In the genomic region with DNA sequence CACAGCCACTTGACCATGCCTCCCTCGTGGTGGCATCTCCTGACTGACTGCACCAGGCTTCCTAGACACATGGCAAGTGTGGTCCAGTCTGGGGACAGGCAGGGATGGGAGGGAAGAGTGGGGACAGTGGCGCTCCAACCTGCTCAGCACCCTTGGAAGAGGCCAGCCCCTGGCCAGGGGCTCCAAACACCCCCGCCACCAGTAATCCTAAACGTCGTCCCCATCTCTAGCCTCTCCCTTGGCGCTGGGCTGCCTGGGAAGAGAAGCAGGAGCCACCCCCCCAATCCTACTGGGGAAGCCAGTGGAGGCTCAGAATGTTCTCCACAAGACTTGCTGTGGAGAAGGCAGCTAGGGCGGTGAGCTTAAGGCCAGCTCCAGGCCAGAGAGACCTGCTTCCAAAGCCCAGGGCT, we compare ENCODE assay signal across 1 cellular context.
TF ChIP-seq lines count a peak whose summit lies in the region.

No MANE protein-coding gene starts in this region.

TF ChIP-seq in K562, 482 proteins besides CTCF, POLR2A, EP300 and RAD21 (continued from another document and continues in another):
- TF ChIP-seq, protein P1, sequence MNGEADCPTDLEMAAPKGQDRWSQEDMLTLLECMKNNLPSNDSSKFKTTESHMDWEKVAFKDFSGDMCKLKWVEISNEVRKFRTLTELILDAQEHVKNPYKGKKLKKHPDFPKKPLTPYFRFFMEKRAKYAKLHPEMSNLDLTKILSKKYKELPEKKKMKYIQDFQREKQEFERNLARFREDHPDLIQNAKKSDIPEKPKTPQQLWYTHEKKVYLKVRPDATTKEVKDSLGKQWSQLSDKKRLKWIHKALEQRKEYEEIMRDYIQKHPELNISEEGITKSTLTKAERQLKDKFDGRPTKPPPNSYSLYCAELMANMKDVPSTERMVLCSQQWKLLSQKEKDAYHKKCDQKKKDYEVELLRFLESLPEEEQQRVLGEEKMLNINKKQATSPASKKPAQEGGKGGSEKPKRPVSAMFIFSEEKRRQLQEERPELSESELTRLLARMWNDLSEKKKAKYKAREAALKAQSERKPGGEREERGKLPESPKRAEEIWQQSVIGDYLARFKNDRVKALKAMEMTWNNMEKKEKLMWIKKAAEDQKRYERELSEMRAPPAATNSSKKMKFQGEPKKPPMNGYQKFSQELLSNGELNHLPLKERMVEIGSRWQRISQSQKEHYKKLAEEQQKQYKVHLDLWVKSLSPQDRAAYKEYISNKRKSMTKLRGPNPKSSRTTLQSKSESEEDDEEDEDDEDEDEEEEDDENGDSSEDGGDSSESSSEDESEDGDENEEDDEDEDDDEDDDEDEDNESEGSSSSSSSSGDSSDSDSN (IDR thresholded peaks at IDR 0.05; ENCODE audit: borderline replicate concordance in 1 of 2, low read depth in 2 of 2, low read length in 2 of 2) = no peak
- TF ChIP-seq RBBP5 (IDR thresholded peaks at IDR 0.05; ENCODE audit: borderline replicate concordance, insufficient read depth, low read length, poor library complexity, severe bottlenecking) = no peak
- TF ChIP-seq BCL6 (CRISPR knock-in tag; IDR thresholded peaks at IDR 0.05) = no peak
- TF ChIP-seq, protein P2, sequence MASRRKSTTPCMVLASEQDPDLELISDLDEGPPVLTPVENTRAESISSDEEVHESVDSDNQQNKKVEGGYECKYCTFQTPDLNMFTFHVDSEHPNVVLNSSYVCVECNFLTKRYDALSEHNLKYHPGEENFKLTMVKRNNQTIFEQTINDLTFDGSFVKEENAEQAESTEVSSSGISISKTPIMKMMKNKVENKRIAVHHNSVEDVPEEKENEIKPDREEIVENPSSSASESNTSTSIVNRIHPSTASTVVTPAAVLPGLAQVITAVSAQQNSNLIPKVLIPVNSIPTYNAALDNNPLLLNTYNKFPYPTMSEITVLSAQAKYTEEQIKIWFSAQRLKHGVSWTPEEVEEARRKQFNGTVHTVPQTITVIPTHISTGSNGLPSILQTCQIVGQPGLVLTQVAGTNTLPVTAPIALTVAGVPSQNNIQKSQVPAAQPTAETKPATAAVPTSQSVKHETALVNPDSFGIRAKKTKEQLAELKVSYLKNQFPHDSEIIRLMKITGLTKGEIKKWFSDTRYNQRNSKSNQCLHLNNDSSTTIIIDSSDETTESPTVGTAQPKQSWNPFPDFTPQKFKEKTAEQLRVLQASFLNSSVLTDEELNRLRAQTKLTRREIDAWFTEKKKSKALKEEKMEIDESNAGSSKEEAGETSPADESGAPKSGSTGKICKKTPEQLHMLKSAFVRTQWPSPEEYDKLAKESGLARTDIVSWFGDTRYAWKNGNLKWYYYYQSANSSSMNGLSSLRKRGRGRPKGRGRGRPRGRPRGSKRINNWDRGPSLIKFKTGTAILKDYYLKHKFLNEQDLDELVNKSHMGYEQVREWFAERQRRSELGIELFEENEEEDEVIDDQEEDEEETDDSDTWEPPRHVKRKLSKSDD (conservative IDR thresholded peaks at IDR 0.05; ENCODE audit: low read length) = no peak
- TF ChIP-seq ZBED1 (IDR thresholded peaks at IDR 0.05) = no peak
- TF ChIP-seq, protein P3, sequence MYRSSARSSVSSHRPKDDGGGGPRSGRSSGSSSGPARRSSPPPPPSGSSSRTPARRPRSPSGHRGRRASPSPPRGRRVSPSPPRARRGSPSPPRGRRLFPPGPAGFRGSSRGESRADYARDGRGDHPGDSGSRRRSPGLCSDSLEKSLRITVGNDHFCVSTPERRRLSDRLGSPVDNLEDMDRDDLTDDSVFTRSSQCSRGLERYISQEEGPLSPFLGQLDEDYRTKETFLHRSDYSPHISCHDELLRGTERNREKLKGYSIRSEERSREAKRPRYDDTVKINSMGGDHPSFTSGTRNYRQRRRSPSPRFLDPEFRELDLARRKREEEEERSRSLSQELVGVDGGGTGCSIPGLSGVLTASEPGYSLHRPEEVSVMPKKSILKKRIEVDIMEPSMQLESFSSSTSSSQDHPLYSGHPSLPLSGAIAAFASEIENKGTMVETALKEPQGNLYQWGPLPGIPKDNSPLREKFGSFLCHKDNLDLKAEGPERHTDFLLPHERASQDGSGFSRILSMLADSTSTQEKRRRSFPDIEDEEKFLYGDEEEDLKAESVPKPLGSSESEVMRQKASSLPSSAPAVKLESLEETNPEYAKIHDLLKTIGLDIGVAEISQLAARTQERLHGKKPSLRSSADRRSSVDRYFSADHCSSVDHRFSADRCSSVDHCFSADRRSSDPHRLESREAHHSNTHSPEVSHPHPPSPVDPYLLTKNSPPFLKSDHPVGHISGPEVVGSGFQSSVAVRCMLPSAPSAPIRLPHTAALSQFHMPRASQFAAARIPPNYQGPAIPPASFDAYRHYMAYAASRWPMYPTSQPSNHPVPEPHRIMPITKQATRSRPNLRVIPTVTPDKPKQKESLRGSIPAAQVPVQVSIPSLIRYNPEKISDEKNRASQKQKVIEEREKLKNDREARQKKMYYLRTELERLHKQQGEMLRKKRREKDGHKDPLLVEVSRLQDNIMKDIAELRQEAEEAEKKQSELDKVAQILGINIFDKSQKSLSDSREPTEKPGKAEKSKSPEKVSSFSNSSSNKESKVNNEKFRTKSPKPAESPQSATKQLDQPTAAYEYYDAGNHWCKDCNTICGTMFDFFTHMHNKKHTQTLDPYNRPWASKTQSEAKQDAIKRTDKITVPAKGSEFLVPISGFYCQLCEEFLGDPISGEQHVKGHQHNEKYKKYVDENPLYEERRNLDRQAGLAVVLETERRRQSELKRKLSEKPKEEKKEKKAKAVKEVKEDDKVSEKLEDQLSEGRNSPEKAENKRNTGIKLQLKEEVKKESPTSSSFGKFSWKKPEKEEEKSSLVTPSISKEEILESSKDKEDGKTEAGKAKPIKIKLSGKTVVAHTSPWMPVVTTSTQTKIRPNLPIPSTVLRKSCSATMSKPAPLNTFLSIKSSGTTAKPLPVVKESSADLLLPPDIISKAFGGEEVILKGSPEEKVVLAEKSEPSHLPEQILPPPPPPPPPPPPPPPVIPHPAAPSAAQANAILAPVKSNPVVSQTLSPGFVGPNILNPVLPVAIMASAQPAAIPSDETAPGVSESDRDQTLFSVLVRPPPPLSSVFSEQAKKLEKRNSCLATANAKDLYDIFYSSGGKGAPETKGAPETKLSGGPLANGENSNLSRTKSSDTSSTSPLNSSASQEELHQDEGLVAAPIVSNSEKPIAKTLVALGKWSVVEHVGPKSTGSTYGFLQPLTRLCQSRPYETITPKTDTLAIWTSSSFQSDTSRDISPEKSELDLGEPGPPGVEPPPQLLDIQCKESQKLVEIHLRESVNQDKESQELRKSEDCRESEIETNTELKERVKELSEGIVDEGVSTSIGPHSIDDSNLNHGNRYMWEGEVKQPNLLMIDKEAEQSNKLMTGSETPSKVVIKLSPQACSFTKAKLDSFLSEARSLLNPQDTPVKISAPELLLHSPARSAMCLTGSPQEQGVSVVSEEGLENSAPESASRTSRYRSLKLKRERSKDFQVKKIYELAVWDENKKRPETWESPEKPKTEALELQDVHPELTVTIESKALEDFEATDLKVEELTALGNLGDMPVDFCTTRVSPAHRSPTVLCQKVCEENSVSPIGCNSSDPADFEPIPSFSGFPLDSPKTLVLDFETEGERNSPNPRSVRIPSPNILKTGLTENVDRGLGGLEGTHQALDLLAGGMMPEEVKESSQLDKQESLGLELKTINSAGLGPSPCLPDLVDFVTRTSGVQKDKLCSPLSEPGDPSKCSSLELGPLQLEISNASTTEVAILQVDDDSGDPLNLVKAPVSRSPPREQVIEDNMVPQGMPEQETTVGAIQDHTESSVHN (IDR thresholded peaks at IDR 0.05; ENCODE audit: borderline replicate concordance in 1 of 2, low read depth in 1 of 2) = no peak
- TF ChIP-seq ZNF79 (CRISPR knock-in tag; IDR thresholded peaks at IDR 0.05; ENCODE audit: low read depth) = no peak
- TF ChIP-seq FOS (IDR thresholded peaks at IDR 0.05; ENCODE audit: extremely low read depth, insufficient read length) = no peak
- no peak for TF ChIP-seq ZNF717 (CRISPR knock-in tag; IDR thresholded peaks at IDR 0.05)
- no peak for TF ChIP-seq PRMT5 (CRISPR knock-in tag; IDR thresholded peaks at IDR 0.05)
- TF ChIP-seq, protein P4, sequence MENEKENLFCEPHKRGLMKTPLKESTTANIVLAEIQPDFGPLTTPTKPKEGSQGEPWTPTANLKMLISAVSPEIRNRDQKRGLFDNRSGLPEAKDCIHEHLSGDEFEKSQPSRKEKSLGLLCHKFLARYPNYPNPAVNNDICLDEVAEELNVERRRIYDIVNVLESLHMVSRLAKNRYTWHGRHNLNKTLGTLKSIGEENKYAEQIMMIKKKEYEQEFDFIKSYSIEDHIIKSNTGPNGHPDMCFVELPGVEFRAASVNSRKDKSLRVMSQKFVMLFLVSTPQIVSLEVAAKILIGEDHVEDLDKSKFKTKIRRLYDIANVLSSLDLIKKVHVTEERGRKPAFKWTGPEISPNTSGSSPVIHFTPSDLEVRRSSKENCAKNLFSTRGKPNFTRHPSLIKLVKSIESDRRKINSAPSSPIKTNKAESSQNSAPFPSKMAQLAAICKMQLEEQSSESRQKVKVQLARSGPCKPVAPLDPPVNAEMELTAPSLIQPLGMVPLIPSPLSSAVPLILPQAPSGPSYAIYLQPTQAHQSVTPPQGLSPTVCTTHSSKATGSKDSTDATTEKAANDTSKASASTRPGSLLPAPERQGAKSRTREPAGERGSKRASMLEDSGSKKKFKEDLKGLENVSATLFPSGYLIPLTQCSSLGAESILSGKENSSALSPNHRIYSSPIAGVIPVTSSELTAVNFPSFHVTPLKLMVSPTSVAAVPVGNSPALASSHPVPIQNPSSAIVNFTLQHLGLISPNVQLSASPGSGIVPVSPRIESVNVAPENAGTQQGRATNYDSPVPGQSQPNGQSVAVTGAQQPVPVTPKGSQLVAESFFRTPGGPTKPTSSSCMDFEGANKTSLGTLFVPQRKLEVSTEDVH (IDR thresholded peaks at IDR 0.05; ENCODE audit: low read depth, partially characterized antibody) = no peak
- 0 out of 2 replicates have a peak, but pooled peaks have one; percentile 21 for TF ChIP-seq RUNX1 (IDR thresholded peaks at IDR 0.05; ENCODE audit: low read depth)
- no peak for TF ChIP-seq TCF7 (IDR thresholded peaks at IDR 0.05; ENCODE audit: borderline replicate concordance)
- TF ChIP-seq ZNF695 (CRISPR knock-in tag; IDR thresholded peaks at IDR 0.05) = no peak
- TF ChIP-seq SPI1 (IDR thresholded peaks at IDR 0.05; ENCODE audit: borderline replicate concordance, low read depth, low read length) = no peak
- TF ChIP-seq, protein P5, sequence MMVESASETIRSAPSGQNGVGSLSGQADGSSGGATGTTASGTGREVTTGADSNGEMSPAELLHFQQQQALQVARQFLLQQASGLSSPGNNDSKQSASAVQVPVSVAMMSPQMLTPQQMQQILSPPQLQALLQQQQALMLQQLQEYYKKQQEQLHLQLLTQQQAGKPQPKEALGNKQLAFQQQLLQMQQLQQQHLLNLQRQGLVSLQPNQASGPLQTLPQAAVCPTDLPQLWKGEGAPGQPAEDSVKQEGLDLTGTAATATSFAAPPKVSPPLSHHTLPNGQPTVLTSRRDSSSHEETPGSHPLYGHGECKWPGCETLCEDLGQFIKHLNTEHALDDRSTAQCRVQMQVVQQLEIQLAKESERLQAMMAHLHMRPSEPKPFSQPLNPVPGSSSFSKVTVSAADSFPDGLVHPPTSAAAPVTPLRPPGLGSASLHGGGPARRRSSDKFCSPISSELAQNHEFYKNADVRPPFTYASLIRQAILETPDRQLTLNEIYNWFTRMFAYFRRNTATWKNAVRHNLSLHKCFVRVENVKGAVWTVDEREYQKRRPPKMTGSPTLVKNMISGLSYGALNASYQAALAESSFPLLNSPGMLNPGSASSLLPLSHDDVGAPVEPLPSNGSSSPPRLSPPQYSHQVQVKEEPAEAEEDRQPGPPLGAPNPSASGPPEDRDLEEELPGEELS (CRISPR knock-in tag; IDR thresholded peaks at IDR 0.05; ENCODE audit: borderline replicate concordance) = no peak
- TF ChIP-seq SIRT6 (IDR thresholded peaks at IDR 0.05; ENCODE audit: low read depth, low read length) = peak; percentile 93
- no peak for TF ChIP-seq MECOM (CRISPR knock-in tag; IDR thresholded peaks at IDR 0.05)
- 0 out of 2 replicates have a peak, but pooled peaks have one; percentile 11 for TF ChIP-seq MBD2 (IDR thresholded peaks at IDR 0.05; ENCODE audit: borderline replicate concordance, low read depth)
- no peak for TF ChIP-seq GTF2F1 (IDR thresholded peaks at IDR 0.05; ENCODE audit: low read depth, low read length)
- 0 out of 2 replicates have a peak, but pooled peaks have one; percentile 24 for TF ChIP-seq OTX1 (CRISPR knock-in tag; IDR thresholded peaks at IDR 0.05)
- TF ChIP-seq, protein P6, sequence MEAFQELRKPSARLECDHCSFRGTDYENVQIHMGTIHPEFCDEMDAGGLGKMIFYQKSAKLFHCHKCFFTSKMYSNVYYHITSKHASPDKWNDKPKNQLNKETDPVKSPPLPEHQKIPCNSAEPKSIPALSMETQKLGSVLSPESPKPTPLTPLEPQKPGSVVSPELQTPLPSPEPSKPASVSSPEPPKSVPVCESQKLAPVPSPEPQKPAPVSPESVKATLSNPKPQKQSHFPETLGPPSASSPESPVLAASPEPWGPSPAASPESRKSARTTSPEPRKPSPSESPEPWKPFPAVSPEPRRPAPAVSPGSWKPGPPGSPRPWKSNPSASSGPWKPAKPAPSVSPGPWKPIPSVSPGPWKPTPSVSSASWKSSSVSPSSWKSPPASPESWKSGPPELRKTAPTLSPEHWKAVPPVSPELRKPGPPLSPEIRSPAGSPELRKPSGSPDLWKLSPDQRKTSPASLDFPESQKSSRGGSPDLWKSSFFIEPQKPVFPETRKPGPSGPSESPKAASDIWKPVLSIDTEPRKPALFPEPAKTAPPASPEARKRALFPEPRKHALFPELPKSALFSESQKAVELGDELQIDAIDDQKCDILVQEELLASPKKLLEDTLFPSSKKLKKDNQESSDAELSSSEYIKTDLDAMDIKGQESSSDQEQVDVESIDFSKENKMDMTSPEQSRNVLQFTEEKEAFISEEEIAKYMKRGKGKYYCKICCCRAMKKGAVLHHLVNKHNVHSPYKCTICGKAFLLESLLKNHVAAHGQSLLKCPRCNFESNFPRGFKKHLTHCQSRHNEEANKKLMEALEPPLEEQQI (IDR thresholded peaks at IDR 0.05) = no peak
- peak; percentile 57 for TF ChIP-seq POLR2AphosphoS5 (IDR thresholded peaks at IDR 0.05; ENCODE audit: control insufficient read depth, insufficient read depth, low read depth, low read length)
- no peak for TF ChIP-seq ZC3H4 (CRISPR knock-in tag; IDR thresholded peaks at IDR 0.05; ENCODE audit: borderline replicate concordance)
- TF ChIP-seq FUS (optimal IDR thresholded peaks at IDR 0.05; ENCODE audit: low read depth, low read length) = no peak
- TF ChIP-seq, protein P7, sequence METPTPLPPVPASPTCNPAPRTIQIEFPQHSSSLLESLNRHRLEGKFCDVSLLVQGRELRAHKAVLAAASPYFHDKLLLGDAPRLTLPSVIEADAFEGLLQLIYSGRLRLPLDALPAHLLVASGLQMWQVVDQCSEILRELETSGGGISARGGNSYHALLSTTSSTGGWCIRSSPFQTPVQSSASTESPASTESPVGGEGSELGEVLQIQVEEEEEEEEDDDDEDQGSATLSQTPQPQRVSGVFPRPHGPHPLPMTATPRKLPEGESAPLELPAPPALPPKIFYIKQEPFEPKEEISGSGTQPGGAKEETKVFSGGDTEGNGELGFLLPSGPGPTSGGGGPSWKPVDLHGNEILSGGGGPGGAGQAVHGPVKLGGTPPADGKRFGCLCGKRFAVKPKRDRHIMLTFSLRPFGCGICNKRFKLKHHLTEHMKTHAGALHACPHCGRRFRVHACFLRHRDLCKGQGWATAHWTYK (CRISPR knock-in tag; IDR thresholded peaks at IDR 0.05) = no peak
- TF ChIP-seq, protein P8, sequence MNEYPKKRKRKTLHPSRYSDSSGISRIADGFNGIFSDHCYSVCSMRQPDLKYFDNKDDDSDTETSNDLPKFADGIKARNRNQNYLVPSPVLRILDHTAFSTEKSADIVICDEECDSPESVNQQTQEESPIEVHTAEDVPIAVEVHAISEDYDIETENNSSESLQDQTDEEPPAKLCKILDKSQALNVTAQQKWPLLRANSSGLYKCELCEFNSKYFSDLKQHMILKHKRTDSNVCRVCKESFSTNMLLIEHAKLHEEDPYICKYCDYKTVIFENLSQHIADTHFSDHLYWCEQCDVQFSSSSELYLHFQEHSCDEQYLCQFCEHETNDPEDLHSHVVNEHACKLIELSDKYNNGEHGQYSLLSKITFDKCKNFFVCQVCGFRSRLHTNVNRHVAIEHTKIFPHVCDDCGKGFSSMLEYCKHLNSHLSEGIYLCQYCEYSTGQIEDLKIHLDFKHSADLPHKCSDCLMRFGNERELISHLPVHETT (CRISPR knock-in tag; conservative IDR thresholded peaks at IDR 0.05 in 1 of 2, IDR thresholded peaks at IDR 0.05 in 1 of 2) = no peak
- TF ChIP-seq PCBP1 (IDR thresholded peaks at IDR 0.05; ENCODE audit: low read depth, low read length, poor library complexity, severe bottlenecking) = no peak
